In the genomic region with DNA sequence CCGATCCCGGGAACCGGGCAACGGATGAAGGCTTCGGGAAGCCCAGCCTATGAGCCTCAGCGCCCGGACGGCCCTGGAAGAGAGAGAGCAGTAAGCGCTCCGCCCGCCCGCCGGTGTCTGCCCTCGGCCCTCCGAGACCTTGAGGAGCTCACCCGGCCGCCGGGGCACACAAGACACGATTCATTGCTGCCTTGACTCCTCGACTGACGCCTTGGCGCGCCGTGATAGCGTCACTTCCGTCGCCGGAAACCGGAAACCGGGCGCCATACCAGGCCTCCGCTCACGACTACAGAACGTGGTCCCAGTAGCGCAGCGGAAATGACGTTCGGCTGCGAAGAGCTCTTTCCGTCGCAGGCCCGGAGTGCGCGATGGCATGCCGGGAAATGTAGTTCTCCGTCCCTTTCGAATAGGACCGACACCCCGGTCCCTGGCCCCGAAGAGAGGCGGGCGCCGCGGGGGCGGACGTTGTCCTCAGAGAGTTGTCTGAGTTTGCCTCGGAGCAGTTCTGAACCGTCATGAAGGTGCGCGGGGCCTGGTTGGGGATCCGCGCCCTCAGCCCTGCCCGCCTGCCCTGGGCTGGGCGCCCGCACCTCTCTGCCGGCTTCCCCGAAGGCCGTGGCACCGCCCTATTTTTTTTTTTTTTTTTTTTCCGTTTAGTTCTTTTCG, we compare ENCODE assay signal across 8 cellular contexts. TPM values are rescaled to one million over a fixed set of nuclear protein-coding genes. Genes with fewer than 3 reads are reported as not detected.
DNase-seq lines count a peak whose midpoint lies in the region; ATAC-seq and TF ChIP-seq lines count a peak whose summit lies in the region.

UQCC4 (minus strand) TSS at position 208 of the 666 bp plus-strand sequence; CDS start at position 184, 24 bp downstream.

- no peak for TF ChIP-seq CTCF in ascending aorta (IDR thresholded peaks at IDR 0.05)

- no peaks in the 10 kb centered on the region for H3K36me3 ChIP-seq in ascending aorta
- no peaks in the 10 kb centered on the region for H3K36me3 ChIP-seq in aorta (ENCODE audit: control insufficient read depth in 1 of 2, insufficient read depth in 2 of 2, low read length in 1 of 2)

- under 1% methylated on average over 71 of the region's 71 CpGs for WGBS in right cardiac atrium
- WGBS in aorta, 2 donors: 0% methylated on average over 60 to 71 of the region's 71 CpGs

- H3K9me3 ChIP-seq in ascending aorta (no peaks in the 10 kb centered on the region), right cardiac atrium (ENCODE audit: control insufficient read depth, low read length) (no peaks in the 10 kb centered on the region), aorta (ENCODE audit: control insufficient read depth, low read length) (no peaks in the 10 kb centered on the region)

- intact Hi-C loops in T-helper 2 cell treated with Interferon-gamma antibody and Interleukin-4, amounts not matched to agents 100 ng/mL and 5 ng/mL, for 36 hours (cut with micrococcal nuclease): loop anchor here (1.0 to 5.0 kb wide), 6 partner anchors 54 to 362 kb away; partner anchors contain the start of genes CLCN7, CRAMP1, EME2 and IFT140
- intact Hi-C loops in ascending aorta (cut with DNase I) (loop anchor here (1.0 to 5.0 kb wide), 6 partner anchors 54 to 362 kb away; partner anchors contain the start of genes CLCN7, CRAMP1, GNPTG and IFT140), right cardiac atrium (cut with DNase I) (no loop called here), aorta (cut with DNase I) (loop anchor here in 1 of 2 donors (5.0 kb wide), 1 partner anchor 68 kb away; the partner anchor contains the start of genes GNPTG and TSR3)

- H3K4me3 ChIP-seq in ascending aorta (peak within 1 kb of the TSS; percentile 65 to 70), right cardiac atrium (ENCODE audit: low read length) (peak within 1 kb of the TSS; percentile 71), aorta (ENCODE audit: low read length in 2 of 2) (peak within 1 kb of the TSS; percentile 37 to 57)

- peak within 1 kb of the TSS; percentile 93 for H3K27ac ChIP-seq in ascending aorta
- peak within 1 kb of the TSS; percentile 87 for H3K27ac ChIP-seq in right cardiac atrium (ENCODE audit: low read length)
- H3K27ac ChIP-seq in aorta (ENCODE audit: low read depth in 1 of 2, low read length in 2 of 2): peak within 1 kb of the TSS; percentile 64 to 90

- H3K4me1 ChIP-seq in ascending aorta (peaks cover 7 to 16% of the 10 kb centered on the region in 2 donors), right cardiac atrium (ENCODE audit: control insufficient read depth, insufficient read depth, low read length) (peaks cover 3% of the 10 kb centered on the region), aorta (ENCODE audit: control insufficient read depth in 1 of 2, insufficient read depth in 2 of 2, low read length in 2 of 2) (no peaks in the 10 kb centered on the region)

- H3K27me3 ChIP-seq in ascending aorta (no peaks in the 10 kb centered on the region), right cardiac atrium (ENCODE audit: control insufficient read depth, insufficient read depth) (no peaks in the 10 kb centered on the region), aorta (ENCODE audit: control insufficient read depth in 1 of 2, insufficient read depth in 2 of 2, low read length in 1 of 2) (no peaks in the 10 kb centered on the region)

- peak; percentile 88 for ATAC-seq in GM18499 (IDR thresholded peaks at IDR 0.05; ENCODE audit: insufficient read depth, unreplicated experiment)
- ATAC-seq in HG02943 (IDR thresholded peaks at IDR 0.05; ENCODE audit: low read depth, unreplicated experiment): peak; percentile 88
- ATAC-seq in right cardiac atrium: peak; percentile 98
- ATAC-seq in aorta (ENCODE audit: low FRiP score): peak; percentile 98

- peak; percentile 97 for DNase-seq in NCI-H187 treated with DMSO at 0.1 percent for 48 hours (lab: John Stamatoyannopoulos, UW)
- DNase-seq in ascending aorta (ENCODE audit: low spot score in 2 of 2): peak; percentile 95 to 99
- DNase-seq in right cardiac atrium: peak; percentile 99 to 100 (median 99)
- peak; percentile 99 for DNase-seq in putamen (ENCODE audit: low spot score)
- DNase-seq in aorta: peak; percentile 99 to 100

RNA-seq across cellular contexts. Expression of gene UQCC4, which starts in this region (rescaled TPM):
- total RNA-seq in T-helper 2 cell treated with Interferon-gamma antibody and Interleukin-4, amounts not matched to agents 100 ng/mL and 5 ng/mL, for 36 hours: 14.8 and 16.4 TPM in 2 replicates
- total RNA-seq in ascending aorta (107 TPM), right cardiac atrium (10 to 100 TPM in 3 of 4 donors, 1 to 10 TPM in 1; 9.5 to 12.1 (median 11.5) TPM), aorta (1 to 10 TPM; 5.7 to 8.3 TPM)
- polyA plus RNA-seq in right cardiac atrium (18.7 TPM), aorta (10 to 100 TPM; 13.3 to 20.0 TPM)

Comparison
In these comparisons a context has a peak if more than half of its experiments do, and no peak if none do; other contexts are left out.
1. Peak in every context shown above with its lines: DNase-seq, ATAC-seq, H3K4me3 ChIP-seq and H3K27ac ChIP-seq.
2. intact Hi-C loops: an anchor here in T-helper 2 cell treated with Interferon-gamma antibody and Interleukin-4, amounts not matched to agents 100 ng/mL and 5 ng/mL, for 36 hours (1.0 to 5.0 kb wide) and ascending aorta (1.0 to 5.0 kb wide); none called in right cardiac atrium.